Comparison of ENCODE assay signal across 1 cellular context in genomic region chr16:21283521-21284289, GRCh38.
TF ChIP-seq lines count a peak whose summit lies in the region.

No MANE protein-coding gene starts in this region.

TF ChIP-seq in IMR-90, 13 proteins besides CTCF, POLR2A, EP300 and RAD21:
- TF ChIP-seq, protein P1, sequence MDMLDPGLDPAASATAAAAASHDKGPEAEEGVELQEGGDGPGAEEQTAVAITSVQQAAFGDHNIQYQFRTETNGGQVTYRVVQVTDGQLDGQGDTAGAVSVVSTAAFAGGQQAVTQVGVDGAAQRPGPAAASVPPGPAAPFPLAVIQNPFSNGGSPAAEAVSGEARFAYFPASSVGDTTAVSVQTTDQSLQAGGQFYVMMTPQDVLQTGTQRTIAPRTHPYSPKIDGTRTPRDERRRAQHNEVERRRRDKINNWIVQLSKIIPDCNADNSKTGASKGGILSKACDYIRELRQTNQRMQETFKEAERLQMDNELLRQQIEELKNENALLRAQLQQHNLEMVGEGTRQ (IDR thresholded peaks at IDR 0.05; ENCODE audit: low read depth, low read length) = no peak
- TF ChIP-seq, protein P2, sequence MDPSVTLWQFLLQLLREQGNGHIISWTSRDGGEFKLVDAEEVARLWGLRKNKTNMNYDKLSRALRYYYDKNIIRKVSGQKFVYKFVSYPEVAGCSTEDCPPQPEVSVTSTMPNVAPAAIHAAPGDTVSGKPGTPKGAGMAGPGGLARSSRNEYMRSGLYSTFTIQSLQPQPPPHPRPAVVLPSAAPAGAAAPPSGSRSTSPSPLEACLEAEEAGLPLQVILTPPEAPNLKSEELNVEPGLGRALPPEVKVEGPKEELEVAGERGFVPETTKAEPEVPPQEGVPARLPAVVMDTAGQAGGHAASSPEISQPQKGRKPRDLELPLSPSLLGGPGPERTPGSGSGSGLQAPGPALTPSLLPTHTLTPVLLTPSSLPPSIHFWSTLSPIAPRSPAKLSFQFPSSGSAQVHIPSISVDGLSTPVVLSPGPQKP (IDR thresholded peaks at IDR 0.05; ENCODE audit: borderline replicate concordance, low read depth, low read length) = no peak
- TF ChIP-seq SMC3 (IDR thresholded peaks at IDR 0.05; ENCODE audit: low read depth, low read length) = peak; percentile 30; the same call in 1 of the 2 replicates
- TF ChIP-seq FOS (IDR thresholded peaks at IDR 0.05; ENCODE audit: low read depth, low read length) = no peak
- TF ChIP-seq CHD1 (IDR thresholded peaks at IDR 0.05; ENCODE audit: low read depth, low read length) = no peak
- TF ChIP-seq CEBPB (IDR thresholded peaks at IDR 0.05; ENCODE audit: low read depth, low read length) = no peak
- no peak for TF ChIP-seq RCOR1 (IDR thresholded peaks at IDR 0.05; ENCODE audit: insufficient replicate concordance, low read length)
- TF ChIP-seq NFE2L2 (IDR thresholded peaks at IDR 0.05; ENCODE audit: low read depth, low read length) = no peak
- no peak for TF ChIP-seq RFX5 (IDR thresholded peaks at IDR 0.05; ENCODE audit: low read depth, low read length)
